In genomic region chr14:30985796-30986195, GRCh38 we compare ENCODE assay signal across 23 cellular contexts.
"Had no signal": no experiment of that assay in that cellular context is flagged by ENCODE, and none has a peak within 500 bp of the region (broad histone marks: within the 10 kb centered on the region; RNA-seq: fewer than 3 reads in every experiment).

No MANE protein-coding gene starts in this region.

- H3K4me3 Mint-ChIP-seq: activated CD4-positive, alpha-beta T cell treated with anti-CD3 and anti-CD28 coated beads, Interleukin-2, amount 10 ng/mL, durations not matched to agents 7 days and 5 days; activated naive CD4-positive, alpha-beta T cell treated with anti-CD3 and anti-CD28 coated beads, Interleukin-2, amount 50 U/mL, for 24 hours; activated T-cell treated with anti-CD3 and anti-CD28 coated beads, Interleukin-2, amount 50 U/mL, for 72 hours; brain; naive thymus-derived CD4-positive, alpha-beta T cell; stimulated activated naive B cell treated with anti-CD40 and anti-IgM and Interleukin-4, amounts not matched to agents 10 μg/mL and 1 μg/mL and 100 μg/mL, for 72 hours had no signal

- H3K9me3 Mint-ChIP-seq: activated CD4-positive, alpha-beta T cell treated with anti-CD3 and anti-CD28 coated beads, Interleukin-2, amount 10 ng/mL, durations not matched to agents 7 days and 5 days; activated naive CD4-positive, alpha-beta T cell treated with anti-CD3 and anti-CD28 coated beads, Interleukin-2, amount 50 U/mL, for 24 hours; activated T-cell treated with anti-CD3 and anti-CD28 coated beads, Interleukin-2, amount 50 U/mL, for 72 hours; naive thymus-derived CD4-positive, alpha-beta T cell had no signal

- H3K27ac Mint-ChIP-seq: activated CD4-positive, alpha-beta T cell treated with anti-CD3 and anti-CD28 coated beads, Interleukin-2, amount 10 ng/mL, durations not matched to agents 7 days and 5 days; activated naive CD4-positive, alpha-beta T cell treated with anti-CD3 and anti-CD28 coated beads, Interleukin-2, amount 50 U/mL, for 24 hours; activated T-cell treated with anti-CD3 and anti-CD28 coated beads, Interleukin-2, amount 50 U/mL, for 72 hours had no signal

- H3K36me3 ChIP-seq: pancreas, sigmoid colon, spleen, upper lobe of right lung had no signal

- H3K9me3 ChIP-seq: mucosa of descending colon, pancreas, sigmoid colon, spleen, thoracic aorta, upper lobe of right lung had no signal

- ATAC-seq: activated CD4-positive, CD25-positive, alpha-beta regulatory T cell treated with anti-CD3 and anti-CD28 coated beads, Interleukin-2, amount 50 U/mL, for 24 hours; activated T-cell treated with anti-CD3 and anti-CD28 coated beads, Interleukin-2, amount 50 U/mL, for 72 hours; left lobe of liver; mucosa of descending colon; naive thymus-derived CD4-positive, alpha-beta T cell; pancreas; stimulated activated naive B cell treated with anti-CD40 and anti-IgM and Interleukin-4, amounts not matched to agents 10 μg/mL and 1 μg/mL and 100 μg/mL, for 72 hours; upper lobe of right lung had no signal

- H3K27me3 Mint-ChIP-seq: activated CD4-positive, alpha-beta T cell treated with anti-CD3 and anti-CD28 coated beads, Interleukin-2, amount 10 ng/mL, durations not matched to agents 7 days and 5 days; activated naive CD4-positive, alpha-beta T cell treated with anti-CD3 and anti-CD28 coated beads, Interleukin-2, amount 50 U/mL, for 24 hours; brain; naive thymus-derived CD4-positive, alpha-beta T cell; stimulated activated naive B cell treated with anti-CD40 and anti-IgM and Interleukin-4, amounts not matched to agents 10 μg/mL and 1 μg/mL and 100 μg/mL, for 72 hours had no signal

- DNase-seq: activated CD4-positive, alpha-beta T cell treated with anti-CD3 and anti-CD28 coated beads, Interleukin-2, amount 10 ng/mL, durations not matched to agents 7 days and 5 days; activated CD8-positive, alpha-beta memory T cell treated with anti-CD3 and anti-CD28 coated beads, Interleukin-2, amount 50 U/mL, for 4 hours; activated gamma-delta T cell; activated T-cell treated with anti-CD3 and anti-CD28 coated beads, Interleukin-2, amount 50 U/mL, for 72 hours; amniotic stem cell; central memory CD4-positive, alpha-beta T cell; erythroblast; foreskin melanocyte; mammary epithelial cell; mucosa of descending colon; naive thymus-derived CD4-positive, alpha-beta T cell; pancreas; sigmoid colon; spleen; stimulated activated naive B cell treated with anti-CD40 and anti-IgM and Interleukin-4, amounts not matched to agents 10 μg/mL and 1 μg/mL and 100 μg/mL, for 72 hours; T-helper 1 cell; upper lobe of right lung had no signal

- H3K4me3 ChIP-seq: coronary artery, mucosa of descending colon, pancreas, sigmoid colon, spleen, thoracic aorta, upper lobe of right lung had no signal

- H3K27me3 ChIP-seq: pancreas, sigmoid colon, spleen, upper lobe of right lung had no signal

- H3K27ac ChIP-seq: coronary artery, pancreas, spleen, thoracic aorta, upper lobe of right lung had no signal
